1 cellular context compared by ENCODE assay signal in the genomic region with DNA sequence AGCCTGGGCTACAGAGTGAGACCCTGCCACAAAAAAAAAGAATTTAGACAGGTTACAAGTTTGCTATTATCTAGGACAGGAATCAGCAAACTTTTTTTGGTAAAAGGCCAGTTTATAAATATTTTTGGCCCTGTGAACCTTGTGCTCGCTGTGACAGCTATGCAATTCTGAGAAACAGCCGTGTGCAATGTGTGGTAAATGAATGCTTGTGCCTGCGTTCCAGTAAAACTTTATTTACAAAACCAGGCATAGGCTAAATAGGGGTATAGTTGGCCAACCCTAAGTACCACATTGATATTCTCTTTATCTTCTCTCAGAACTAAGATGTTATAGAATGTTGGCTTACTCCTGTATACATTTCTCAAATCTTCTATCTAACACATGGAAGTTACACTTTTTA.
TF ChIP-seq lines count a peak whose summit lies in the region.

No MANE protein-coding gene starts in this region.

TF ChIP-seq in K562, 482 proteins besides CTCF, POLR2A, EP300 and RAD21 (continued from another document):
- TF ChIP-seq ZBTB40 (IDR thresholded peaks at IDR 0.05): peak; percentile 66; the same call in 1 of the 2 replicates
- no peak for TF ChIP-seq ZBTB40 (CRISPR knock-in tag; IDR thresholded peaks at IDR 0.05)
